Comparison of ENCODE assay signal across 14 cellular contexts in genomic region chr3:138440137-138440536, GRCh38.
DNase-seq lines count a peak whose midpoint lies in the region; ATAC-seq and TF ChIP-seq lines count a peak whose summit lies in the region.
"Had no signal": no experiment of that assay in that cellular context is flagged by ENCODE, and none has a peak within 500 bp of the region (broad histone marks: within the 10 kb centered on the region; RNA-seq: fewer than 3 reads in every experiment).

No MANE protein-coding gene starts in this region.

- no peaks in the 10 kb centered on the region for H3K9me3 Mint-ChIP-seq in stimulated activated effector memory CD8-positive, alpha-beta T cell treated with anti-CD3 and anti-CD28 coated beads, Interleukin-12 subunit alpha, Interleukin-12 subunit beta, amount 100 ng/mL, for 72 hours
- H3K9me3 Mint-ChIP-seq: activated T-cell treated with anti-CD3 and anti-CD28 coated beads, Interleukin-2, amount 50 U/mL, for 4 hours had no signal

- no peak overlapping the region for H3K4me3 Mint-ChIP-seq in stimulated activated effector memory CD8-positive, alpha-beta T cell treated with anti-CD3 and anti-CD28 coated beads, Interleukin-12 subunit alpha, Interleukin-12 subunit beta, amount 100 ng/mL, for 72 hours
- H3K4me3 Mint-ChIP-seq: activated T-cell treated with anti-CD3 and anti-CD28 coated beads, Interleukin-2, amount 50 U/mL, for 4 hours had no signal

- H3K4me1 Mint-ChIP-seq in stimulated activated effector memory CD8-positive, alpha-beta T cell treated with anti-CD3 and anti-CD28 coated beads, Interleukin-12 subunit alpha, Interleukin-12 subunit beta, amount 100 ng/mL, for 72 hours: no peaks in the 10 kb centered on the region

- TF ChIP-seq POLR2A in NB4 (IDR thresholded peaks at IDR 0.05; ENCODE audit: extremely low read depth, insufficient read length): no peak

- ATAC-seq in SK-N-SH treated with all-trans-retinoic acid at 6 μM for 48 hours (peak; percentile 71), GM18502 (IDR thresholded peaks at IDR 0.05; ENCODE audit: poor library complexity, unreplicated experiment) (no peak)
- ATAC-seq in stimulated activated effector memory CD8-positive, alpha-beta T cell treated with anti-CD3 and anti-CD28 coated beads, Interleukin-12 subunit alpha, Interleukin-12 subunit beta, amount 100 ng/mL, for 72 hours: no peak
- ATAC-seq: activated CD4-positive, CD25-positive, alpha-beta regulatory T cell treated with anti-CD3 and anti-CD28 coated beads, Interleukin-2, amount 50 U/mL, for 24 hours; activated T-cell treated with anti-CD3 and anti-CD28 coated beads, Interleukin-2, amount 50 U/mL, for 4 hours had no signal

- no peak for TF ChIP-seq CTCF in NB4 (IDR thresholded peaks at IDR 0.05; ENCODE audit: low read depth, low read length)

- H3K27ac Mint-ChIP-seq in stimulated activated effector memory CD8-positive, alpha-beta T cell treated with anti-CD3 and anti-CD28 coated beads, Interleukin-12 subunit alpha, Interleukin-12 subunit beta, amount 100 ng/mL, for 72 hours: no peak overlapping the region

- DNase-seq in D341Med (ENCODE audit: low spot score): peak; percentile 6
- peak; percentile 38 for DNase-seq in NB4 (ENCODE audit: low read depth)
- peak; percentile 24 for DNase-seq in iris pigment epithelial cell (ENCODE audit: low read depth)
- DNase-seq in stimulated activated effector memory CD8-positive, alpha-beta T cell treated with anti-CD3 and anti-CD28 coated beads, Interleukin-12 subunit alpha, Interleukin-12 subunit beta, amount 100 ng/mL, for 72 hours (ENCODE audit: low spot score in 2 of 2): no peak
- no peak for DNase-seq in superior temporal gyrus (ENCODE audit: extremely low spot score)
- DNase-seq in germinal center (ENCODE audit: low spot score): no peak
- DNase-seq: activated T-cell treated with anti-CD3 and anti-CD28 coated beads, Interleukin-2, amount 50 U/mL, for 4 hours; anterior cingulate cortex; effector CD4-positive, alpha-beta T cell; Karpas-422; NCI-H446 treated with DMSO at 0.1 percent for 48 hours had no signal

- H3K4me3 ChIP-seq in NB4 (ENCODE audit: low read depth, low read length): no peak overlapping the region

- H3K36me3 Mint-ChIP-seq in stimulated activated effector memory CD8-positive, alpha-beta T cell treated with anti-CD3 and anti-CD28 coated beads, Interleukin-12 subunit alpha, Interleukin-12 subunit beta, amount 100 ng/mL, for 72 hours: no peaks in the 10 kb centered on the region

TF ChIP-seq in SK-N-SH treated with all-trans-retinoic acid at 6 μM for 48 hours, 23 proteins besides CTCF, POLR2A, EP300 and RAD21:
- no peak for TF ChIP-seq CSDC2 (CRISPR knock-in tag; IDR thresholded peaks at IDR 0.05)
- no peak for TF ChIP-seq PPARA (CRISPR knock-in tag; IDR thresholded peaks at IDR 0.05; ENCODE audit: borderline replicate concordance)
- no peak for TF ChIP-seq ZNF8 (CRISPR knock-in tag; IDR thresholded peaks at IDR 0.05)
- TF ChIP-seq ISL1 (CRISPR knock-in tag; IDR thresholded peaks at IDR 0.05): peak; percentile 63

Comparison
In these comparisons a context has a peak if more than half of its experiments do, and no peak if none do; other contexts are left out.
1. DNase-seq: peak in D341Med (single experiment), NB4 (single experiment) and iris pigment epithelial cell (single experiment); none in stimulated activated effector memory CD8-positive, alpha-beta T cell treated with anti-CD3 and anti-CD28 coated beads, Interleukin-12 subunit alpha, Interleukin-12 subunit beta, amount 100 ng/mL, for 72 hours (0 of 2), superior temporal gyrus (single experiment) and germinal center (single experiment).